Comparison of ENCODE assay signal across 8 cellular contexts in genomic region chr2:151260492-151261239, GRCh38. TPM values are rescaled to one million over a fixed set of nuclear protein-coding genes. Genes with fewer than 3 reads are reported as not detected.
DNase-seq lines count a peak whose midpoint lies in the region; ATAC-seq, FAIRE-seq and TF ChIP-seq lines count a peak whose summit lies in the region.

No MANE protein-coding gene starts in this region.

- H2AFZ ChIP-seq in astrocyte (ENCODE audit: low read depth, low read length): peak overlapping the region; percentile 84
- peak overlapping the region; percentile 92 for H2AFZ ChIP-seq in HepG2 (ENCODE audit: low read length)

- TF ChIP-seq CTCF in astrocyte (IDR thresholded peaks at IDR 0.05; ENCODE audit: insufficient read depth, low read depth, low read length) (no peak), HepG2 (CRISPR knock-in tag; IDR thresholded peaks at IDR 0.05) (no peak), thyroid gland (IDR thresholded peaks at IDR 0.05) (no peak)

- no peaks in the 10 kb centered on the region for H3K9me3 Mint-ChIP-seq in astrocyte (ENCODE audit: unreplicated experiment)

- H3K27me3 Mint-ChIP-seq in astrocyte (ENCODE audit: low read depth, unreplicated experiment): peaks cover 5% of the 10 kb centered on the region

- H3K36me3 Mint-ChIP-seq in astrocyte (ENCODE audit: low read depth, unreplicated experiment): no peaks in the 10 kb centered on the region

- in situ Hi-C loops in HepG2 (cut with HindIII; ENCODE audit: extremely low pct_ligation_motif_present, low pct_unique_long_range_greater_than_20kb): no loop called here

- peak; percentile 42 for DNase-seq in astrocyte (ENCODE audit: low read depth)
- DNase-seq in HepG2 (ENCODE audit: low spot score): no peak
- DNase-seq in thyroid gland: no peak
- no peak for DNase-seq in GF-D8 (lab: John Stamatoyannopoulos, UW)
- DNase-seq in NCI-H2029 treated with DMSO at 0.1 percent for 48 hours (lab: John Stamatoyannopoulos, UW): no peak

- TF ChIP-seq RAD21 in HepG2 (CRISPR knock-in tag; IDR thresholded peaks at IDR 0.05): no peak

- H3K36me3 ChIP-seq in ES-I3 (ENCODE audit: insufficient read depth, low read length) (no peaks in the 10 kb centered on the region), HUES64 (ENCODE audit: insufficient read depth, low read length) (no peaks in the 10 kb centered on the region), astrocyte (ENCODE audit: insufficient read depth, low read length) (no peaks in the 10 kb centered on the region), HepG2 (replicated peaks in 1 of 2; ENCODE audit: control insufficient read depth in 1 of 2, insufficient read depth in 2 of 2, low read length in 2 of 2) (no peaks in the 10 kb centered on the region), thyroid gland (no peaks in the 10 kb centered on the region)

- TF ChIP-seq EP300 in HepG2 (IDR thresholded peaks at IDR 0.05; ENCODE audit: low read depth in 2 of 2, low read length in 2 of 2) (no peak), HepG2 (CRISPR knock-in tag; IDR thresholded peaks at IDR 0.05; ENCODE audit: borderline replicate concordance) (no peak)

- POLR2A ChIA-PET in HepG2 (lab: Yijun Ruan, JAX): interaction anchor here (1.6 kb wide), 1 partner anchor 29 kb away, joined by 7 read pairs; the partner anchor contains the start of gene NMI

- peak overlapping the region; percentile 78 for H3K9ac ChIP-seq in ES-I3 (ENCODE audit: low read depth, low read length)
- peak overlapping the region; percentile 86 for H3K9ac ChIP-seq in HUES64 (ENCODE audit: low read depth, low read length)
- peak overlapping the region; percentile 88 for H3K9ac ChIP-seq in astrocyte (ENCODE audit: low read length)
- H3K9ac ChIP-seq in HepG2 (ENCODE audit: insufficient read depth, low read depth, low read length): peak overlapping the region; percentile 46; the same call in 1 of the 2 replicates

- CTCF ChIA-PET in HepG2 (lab: Yijun Ruan, JAX; ENCODE audit: low intra/inter-chr PET ratio, low total read pairs): no interaction called here

- no TSS peak for BruUV-seq in HepG2 (replicated peaks; lab: Mats Ljungman, UMichigan)

- H3K9me3 ChIP-seq in ES-I3 (ENCODE audit: control insufficient read depth, insufficient read depth, low read length) (no peaks in the 10 kb centered on the region), HUES64 (ENCODE audit: insufficient read depth, low read depth, low read length) (no peaks in the 10 kb centered on the region), astrocyte (ENCODE audit: insufficient read depth, low read depth, low read length) (no peaks in the 10 kb centered on the region), HepG2 (ENCODE audit: low read length) (no peaks in the 10 kb centered on the region), thyroid gland (no peaks in the 10 kb centered on the region)

- peak overlapping the region; percentile 4 for H3K27ac Mint-ChIP-seq in astrocyte (ENCODE audit: unreplicated experiment)

- FAIRE-seq in astrocyte (lab: Jason Lieb, UNC) (peak; percentile 73), HepG2 (lab: Jason Lieb, UNC) (no peak)

- 80% methylated on average over 12 of the region's 12 CpGs for WGBS in HUES64
- WGBS in HepG2 (ENCODE audit: low lambda C conversion rate): 35% methylated on average over 12 of the region's 12 CpGs
- WGBS in thyroid gland, 2 donors: 20 to 26% methylated on average over 12 of the region's 12 CpGs

- no peaks in the 10 kb centered on the region for H3K4me1 ChIP-seq in ES-I3 (ENCODE audit: insufficient read depth, low read length)
- peaks cover 19% of the 10 kb centered on the region for H3K4me1 ChIP-seq in HUES64 (ENCODE audit: insufficient read depth, low read length)
- peaks cover 6% of the 10 kb centered on the region for H3K4me1 ChIP-seq in astrocyte (ENCODE audit: insufficient read depth, low read length)
- peaks cover 28% of the 10 kb centered on the region for H3K4me1 ChIP-seq in HepG2 (ENCODE audit: insufficient read depth, low read length)
- peaks cover 8 to 26% of the 10 kb centered on the region in 2 donors for H3K4me1 ChIP-seq in thyroid gland

- H3K27me3 ChIP-seq in HUES64 (ENCODE audit: insufficient read depth, low read length): no peaks in the 10 kb centered on the region
- no peaks in the 10 kb centered on the region for H3K27me3 ChIP-seq in astrocyte (ENCODE audit: insufficient read depth, low read length)
- peaks cover 2 to 23% of the 10 kb centered on the region in 2 experiments; a peak in 4 of 5 replicates for H3K27me3 ChIP-seq in HepG2 (ENCODE audit: control insufficient read depth in 1 of 2, insufficient read depth in 2 of 2, low read length in 2 of 2)
- H3K27me3 ChIP-seq in thyroid gland: no peaks in the 10 kb centered on the region

- no peaks in the 10 kb centered on the region for H4K20me1 ChIP-seq in astrocyte (ENCODE audit: insufficient read depth, low read length)
- H4K20me1 ChIP-seq in HepG2 (ENCODE audit: insufficient read depth, low read length): no peaks in the 10 kb centered on the region

- H3K79me2 ChIP-seq in astrocyte (ENCODE audit: insufficient read depth, low read length): no peaks in the 10 kb centered on the region
- H3K79me2 ChIP-seq in HepG2 (ENCODE audit: insufficient read depth, low read length): no peaks in the 10 kb centered on the region

- H3K4me2 ChIP-seq in astrocyte (ENCODE audit: low read length): peak overlapping the region; percentile 86
- H3K4me2 ChIP-seq in HepG2 (ENCODE audit: low read depth, low read length): peak overlapping the region; percentile 97

- intact Hi-C loops in HepG2 (cut with micrococcal nuclease; ENCODE audit: unreplicated experiment): loop anchor here (2.0 kb wide), 1 partner anchor 150 kb away; no protein-coding TSS in a partner anchor
- intact Hi-C loops in thyroid gland (cut with DNase I): no loop called here

- H3K4me3 ChIP-seq in HUES64 (ENCODE audit: low read length): peak overlapping the region; percentile 61
- H3K4me3 ChIP-seq in astrocyte (ENCODE audit: insufficient read depth, low read depth, low read length): peak overlapping the region; percentile 71
- H3K4me3 ChIP-seq in HepG2 (replicated peaks in 1 of 3; ENCODE audit: insufficient read depth in 1 of 3, low read depth in 2 of 3, low read length in 3 of 3): peak overlapping the region; percentile 73 to 82 (median 81)
- peak overlapping the region; percentile 80 to 87 (median 83) for H3K4me3 ChIP-seq in thyroid gland (replicated peaks in 1 of 3)

- H3K27ac ChIP-seq in HUES64 (ENCODE audit: low read depth, low read length): no peak overlapping the region
- peak overlapping the region; percentile 79 for H3K27ac ChIP-seq in astrocyte (ENCODE audit: low read depth, low read length)
- no peak overlapping the region for H3K27ac ChIP-seq in HepG2 (ENCODE audit: extremely low read length, insufficient read depth, low read length)
- H3K27ac ChIP-seq in thyroid gland: peak overlapping the region; percentile 97 to 99 (median 98)

- peak overlapping the region; percentile 83 for H3K4me3 Mint-ChIP-seq in astrocyte (ENCODE audit: unreplicated experiment)

- TF ChIP-seq POLR2A in HepG2 (IDR thresholded peaks at IDR 0.05; ENCODE audit: insufficient read depth in 1 of 2, low read depth in 2 of 2, low read length in 2 of 2) (no peak), thyroid gland (IDR thresholded peaks at IDR 0.05) (no peak)

- H3K4me1 Mint-ChIP-seq in astrocyte (ENCODE audit: low read depth, unreplicated experiment): peaks cover 9% of the 10 kb centered on the region

- ATAC-seq in GM21515 (IDR thresholded peaks at IDR 0.05; ENCODE audit: unreplicated experiment): peak; percentile 12
- ATAC-seq in HepG2: no peak

RNA-seq across cellular contexts. Expression of gene RBM43, which starts 1.0 kb away (rescaled TPM):
- 2.2 TPM for polyA plus RNA-seq in HUES64 (2013, experiment 1 of 2)
- 3.6 TPM for polyA plus RNA-seq in HUES64 (2013, experiment 2 of 2)
- total RNA-seq in astrocyte: 4.8 and 5.5 TPM in 2 replicates
- 0.31 and 0.52 TPM in 2 replicates for total RNA-seq in HepG2 (2016; rRNA removed; fragmentation: Illumina TruSeq; extraction: Trizol)
- 0.40 TPM in 1 of 2 replicates, not detected in the other for total RNA-seq in HepG2 (2016; cell fraction: cytosol; rRNA removed; fragmentation: Illumina TruSeq; extraction: Trizol; ENCODE audit: low read depth)
- 0.61 and 1.2 TPM in 2 replicates for total RNA-seq in HepG2 (2016; cell fraction: insoluble cytoplasmic fraction; rRNA removed; fragmentation: Illumina TruSeq; extraction: Trizol)
- total RNA-seq in HepG2 (2016; cell fraction: membrane; rRNA removed; fragmentation: Illumina TruSeq; extraction: Trizol): 0.59 and 1.00 TPM in 2 replicates
- total RNA-seq in HepG2 (2016; cell fraction: nucleus; rRNA removed; fragmentation: Illumina TruSeq; extraction: Trizol): 1.0 and 1.8 TPM in 2 replicates
- 0.57 and 0.70 TPM in 2 replicates for polyA plus RNA-seq in HepG2 (2011; rRNA removed)
- 0.15 and 0.38 TPM in 2 replicates for polyA plus RNA-seq in HepG2 (2011; cell fraction: cytosol; rRNA removed)
- 0.21 and 0.83 TPM in 2 replicates for polyA plus RNA-seq in HepG2 (2011; cell fraction: nucleus; rRNA removed)
- 0.35 and 0.38 TPM in 2 replicates for polyA plus RNA-seq in HepG2 (2012)
- 0.24 and 0.46 TPM in 2 replicates for polyA plus RNA-seq in HepG2 (2016; cell fraction: cytosol; fragmentation: Illumina TruSeq; extraction: Trizol; ENCODE audit: low read depth)
- 1.4 and 1.5 TPM in 2 replicates for polyA plus RNA-seq in HepG2 (2016; cell fraction: insoluble cytoplasmic fraction; fragmentation: Illumina TruSeq; extraction: Trizol; ENCODE audit: low read depth)
- 0.37 and 0.76 TPM in 2 replicates for polyA plus RNA-seq in HepG2 (2016; cell fraction: membrane; fragmentation: Illumina TruSeq; extraction: Trizol; ENCODE audit: low read depth)
- 2.0 and 2.4 TPM in 2 replicates for polyA plus RNA-seq in HepG2 (2016; cell fraction: nucleus; fragmentation: Illumina TruSeq; extraction: Trizol; ENCODE audit: insufficient read depth, low read depth)
- polyA minus RNA-seq in HepG2 (2011; rRNA and poly(A)+ RNA removed; ENCODE audit: low replicate concordance): 0.26 and 0.65 TPM in 2 replicates
- polyA minus RNA-seq in HepG2 (2011; cell fraction: cytosol; rRNA and poly(A)+ RNA removed): 0.18 and 0.40 TPM in 2 replicates
- polyA minus RNA-seq in HepG2 (2011; cell fraction: nucleus; rRNA and poly(A)+ RNA removed): 1.7 TPM in 2 replicates
- total RNA-seq in thyroid gland: 10 to 100 TPM in 2 of 4 donors, 1 to 10 TPM in 2; 9.4 to 15.8 (median 10.2) TPM

RNA-seq across cellular contexts. Expression of gene NMI, which starts 28.8 kb away (rescaled TPM):
- polyA plus RNA-seq in HUES64 (2013, experiment 1 of 2): 4.8 TPM
- 4.6 TPM for polyA plus RNA-seq in HUES64 (2013, experiment 2 of 2)
- total RNA-seq in astrocyte (7.5 and 7.6 TPM in 2 replicates), HepG2 (2016; rRNA removed; fragmentation: Illumina TruSeq; extraction: Trizol) (3.9 and 4.4 TPM in 2 replicates), thyroid gland (10 to 100 TPM; 11.4 to 14.6 (median 13.2) TPM)
- total RNA-seq in HepG2 (2016; cell fraction: cytosol; rRNA removed; fragmentation: Illumina TruSeq; extraction: Trizol; ENCODE audit: low read depth): 0.91 and 0.97 TPM in 2 replicates
- total RNA-seq in HepG2 (2016; cell fraction: insoluble cytoplasmic fraction; rRNA removed; fragmentation: Illumina TruSeq; extraction: Trizol): 3.6 and 4.5 TPM in 2 replicates
- total RNA-seq in HepG2 (2016; cell fraction: membrane; rRNA removed; fragmentation: Illumina TruSeq; extraction: Trizol): 1.5 and 1.7 TPM in 2 replicates
- 1.8 and 2.1 TPM in 2 replicates for total RNA-seq in HepG2 (2016; cell fraction: nucleus; rRNA removed; fragmentation: Illumina TruSeq; extraction: Trizol)
- polyA plus RNA-seq in HepG2 (2011; rRNA removed): 0.42 and 0.64 TPM in 2 replicates
- polyA plus RNA-seq in HepG2 (2011; cell fraction: cytosol; rRNA removed): 0.35 and 0.45 TPM in 2 replicates
- 0.29 and 0.57 TPM in 2 replicates for polyA plus RNA-seq in HepG2 (2011; cell fraction: nucleus; rRNA removed)
- 0.74 and 1.0 TPM in 2 replicates for polyA plus RNA-seq in HepG2 (2012)
- polyA plus RNA-seq in HepG2 (2016; cell fraction: cytosol; fragmentation: Illumina TruSeq; extraction: Trizol; ENCODE audit: low read depth): 0.60 and 0.80 TPM in 2 replicates
- 6.2 and 6.7 TPM in 2 replicates for polyA plus RNA-seq in HepG2 (2016; cell fraction: insoluble cytoplasmic fraction; fragmentation: Illumina TruSeq; extraction: Trizol; ENCODE audit: low read depth)
- polyA plus RNA-seq in HepG2 (2016; cell fraction: membrane; fragmentation: Illumina TruSeq; extraction: Trizol; ENCODE audit: low read depth): 0.89 and 0.91 TPM in 2 replicates
- polyA plus RNA-seq in HepG2 (2016; cell fraction: nucleus; fragmentation: Illumina TruSeq; extraction: Trizol; ENCODE audit: insufficient read depth, low read depth): 2.8 and 3.6 TPM in 2 replicates
- polyA minus RNA-seq in HepG2 (2011; rRNA and poly(A)+ RNA removed; ENCODE audit: low replicate concordance): 0.46 and 2.2 TPM in 2 replicates
- polyA minus RNA-seq in HepG2 (2011; cell fraction: cytosol; rRNA and poly(A)+ RNA removed): 0.40 TPM in 1 of 2 replicates, not detected in the other
- 1.5 TPM in 2 replicates for polyA minus RNA-seq in HepG2 (2011; cell fraction: nucleus; rRNA and poly(A)+ RNA removed)

Comparison
In these comparisons a context has a peak if more than half of its experiments do, and no peak if none do; other contexts are left out.
1. H3K27ac ChIP-seq: peak in astrocyte (single experiment) and thyroid gland (3 of 3); none in HUES64 (single experiment) and HepG2 (single experiment).
2. Peak in every context shown above with its lines, with median percentiles within 50 percentile points of each other: H3K9ac ChIP-seq and H3K4me3 ChIP-seq.